In the genomic region with DNA sequence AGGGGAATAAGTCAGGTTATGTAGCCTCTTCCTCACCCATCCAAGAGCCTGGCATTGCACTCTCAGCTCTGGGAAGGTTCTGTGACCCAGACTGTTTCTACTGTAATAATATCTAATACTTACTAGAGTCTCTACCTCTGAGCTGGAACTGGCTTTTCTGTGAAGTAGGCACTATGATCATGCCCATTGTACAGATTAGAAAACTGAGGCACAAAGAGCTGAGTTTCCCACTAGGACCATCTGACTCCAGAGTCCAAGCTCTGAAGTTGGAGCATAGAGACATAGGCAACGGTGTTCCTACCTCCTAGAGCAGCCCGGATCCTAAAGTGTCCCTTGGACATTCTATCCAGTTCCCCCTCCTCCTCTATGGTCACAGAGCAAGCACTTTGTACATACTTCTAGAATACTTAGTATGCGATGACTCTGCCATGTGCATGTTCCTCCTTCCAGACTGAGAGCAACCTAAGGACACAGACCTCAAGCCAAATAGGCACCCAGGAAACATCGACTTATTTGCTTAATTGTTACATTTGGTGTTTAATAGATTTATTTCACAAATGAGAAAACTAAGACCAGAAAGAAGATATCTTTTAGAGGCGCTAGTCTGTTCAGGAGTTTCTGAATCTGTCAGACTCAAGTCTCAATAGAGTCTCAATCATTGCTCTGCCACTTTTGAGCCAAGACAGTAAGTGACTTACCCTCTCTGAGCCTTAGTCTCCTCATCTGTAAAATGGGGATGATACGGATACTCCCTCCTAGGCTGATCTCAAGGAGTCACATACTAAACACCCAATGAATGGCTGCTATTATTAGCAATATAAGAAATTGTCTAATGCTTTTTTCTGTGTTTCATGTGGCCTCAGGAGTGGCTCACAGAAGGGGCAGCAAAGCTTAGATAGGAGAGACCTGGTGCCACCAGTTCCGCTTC, we compare ENCODE assay signal across 31 cellular contexts. TPM values are rescaled to one million over a fixed set of nuclear protein-coding genes. Genes with fewer than 3 reads are reported as not detected.
A peak's percentile ranks its signal among the peaks of the same experiment; 100 is the strongest.
DNase-seq lines count a peak whose midpoint lies in the region; FAIRE-seq and TF ChIP-seq lines count a peak whose summit lies in the region.
"Had no signal": no experiment of that assay in that cellular context is flagged by ENCODE, and none has a peak within 500 bp of the region (broad histone marks: within the 10 kb centered on the region; RNA-seq: fewer than 3 reads in every experiment).

No MANE protein-coding gene starts in this region.

- peaks cover 3 to 5% of the 10 kb centered on the region in 2 experiments; a peak in 3 of 5 replicates for H3K9me3 Mint-ChIP-seq in H9
- no peaks in the 10 kb centered on the region for H3K9me3 Mint-ChIP-seq in neural crest cell
- no peaks in the 10 kb centered on the region for H3K9me3 Mint-ChIP-seq in CD8-positive, alpha-beta memory T cell
- H3K9me3 Mint-ChIP-seq: activated naive CD4-positive, alpha-beta T cell treated with anti-CD3 and anti-CD28 coated beads, Interleukin-2, amount 50 U/mL, for 24 hours; T-helper 2 cell treated with Interferon-gamma antibody and Interleukin-4, amounts not matched to agents 5 μg/mL and 100 μg/mL, for 36 hours had no signal

- peak overlapping the region; percentile 90 for H3T11ph ChIP-seq in H9 (ENCODE audit: low read length)

- H2BK15ac ChIP-seq in H9 (ENCODE audit: low read depth, low read length) (peak overlapping the region; percentile 41; the same call in 1 of the 2 replicates), H1 (ENCODE audit: low read length) (no peak overlapping the region)

- no peak for FAIRE-seq in H1 (lab: Jason Lieb, UNC)
- FAIRE-seq: RCC 7860 had no signal

- no peak overlapping the region for H2BK5ac ChIP-seq in H9 (ENCODE audit: insufficient read length, low read length)
- H2BK5ac ChIP-seq in H1 (ENCODE audit: low read depth, low read length): peak overlapping the region; percentile 86; the same call in 1 of the 2 replicates

- no peak overlapping the region for H3K9ac ChIP-seq in H9 (ENCODE audit: extremely low read depth, insufficient read length, low read length)
- peak overlapping the region; percentile 46; the same call in 1 of the 2 replicates for H3K9ac ChIP-seq in HUES64 (ENCODE audit: low read depth, low read length)
- H3K9ac ChIP-seq in H1 (replicated peaks in 1 of 4; ENCODE audit: extremely low read depth in 1 of 4, low read depth in 3 of 4, low read length in 3 of 4): no peak overlapping the region

- H3K36me3 ChIP-seq in HUES64 (ENCODE audit: insufficient read depth, low read length) (no peaks in the 10 kb centered on the region), H1 (ENCODE audit: control insufficient read depth in 2 of 4, insufficient read depth in 4 of 4, low read length in 3 of 4) (no peaks in the 10 kb centered on the region), hepatocyte (replicated peaks; ENCODE audit: insufficient read depth, low read depth) (no peaks in the 10 kb centered on the region)
- no peaks in the 10 kb centered on the region for H3K36me3 ChIP-seq in CD8-positive, alpha-beta memory T cell (ENCODE audit: insufficient read depth, low read length)
- H3K36me3 ChIP-seq: sigmoid colon had no signal

- DNase-seq in H9: no peak
- no peak for DNase-seq in H1 (ENCODE audit: low read depth in 1 of 2, low spot score in 2 of 2)
- DNase-seq in neural crest cell (ENCODE audit: low read depth, low spot score): no peak
- DNase-seq in hepatocyte (ENCODE audit: low spot score): no peak
- DNase-seq in kidney glomerular epithelial cell (lab: John Stamatoyannopoulos, UW): no peak
- no peak for DNase-seq in activated CD4-positive, CD25-positive, alpha-beta regulatory T cell (lab: John Stamatoyannopoulos, UW)
- DNase-seq in CD8-positive, alpha-beta memory T cell: no peak
- DNase-seq: activated CD4-positive, alpha-beta T cell treated with anti-CD3 and anti-CD28 coated beads for 36 hours; activated CD8-positive, alpha-beta T cell treated with anti-CD3 and anti-CD28 coated beads, Interleukin-2, amount 10 ng/mL, durations not matched to agents 7 days and 5 days; effector memory CD4-positive, alpha-beta T cell; GDM1; islet precursor cell; left ventricle myocardium superior; NCI-H187 treated with DMSO at 0.1 percent for 48 hours; psoas muscle; SIG-M5; sigmoid colon; stimulated activated CD4-positive, alpha-beta T cell treated with anti-CD3 and anti-CD28 coated beads, Interleukin-12 subunit alpha, Interleukin-12 subunit beta, amount 100 ng/mL, for 4 hours; stimulated activated CD4-positive, alpha-beta T cell treated with anti-CD3 and anti-CD28 coated beads, Interleukin-2, amount 100 ng/mL, for 48 hours; trophoblast cell had no signal

- H3K4me3 Mint-ChIP-seq in H9: no peak overlapping the region
- H3K4me3 Mint-ChIP-seq in neural crest cell: peak overlapping the region; percentile 45
- no peak overlapping the region for H3K4me3 Mint-ChIP-seq in CD8-positive, alpha-beta memory T cell
- H3K4me3 Mint-ChIP-seq: activated CD4-positive, alpha-beta T cell treated with anti-CD3 and anti-CD28 coated beads for 36 hours; activated CD8-positive, alpha-beta T cell treated with anti-CD3 and anti-CD28 coated beads, Interleukin-2, amount 10 ng/mL, durations not matched to agents 7 days and 5 days; activated naive CD4-positive, alpha-beta T cell treated with anti-CD3 and anti-CD28 coated beads, Interleukin-2, amount 50 U/mL, for 24 hours; T-helper 2 cell treated with Interferon-gamma antibody and Interleukin-4, amounts not matched to agents 5 μg/mL and 100 μg/mL, for 36 hours had no signal

- no peak for TF ChIP-seq EP300 in H1 (IDR thresholded peaks at IDR 0.05; ENCODE audit: borderline replicate concordance in 1 of 2, low read depth in 2 of 2, low read length in 2 of 2)

- peak overlapping the region; percentile 89 for H4K91ac ChIP-seq in H9 (ENCODE audit: insufficient read length, low read depth, low read length)
- peak overlapping the region; percentile 71 for H4K91ac ChIP-seq in H1 (replicated peaks; ENCODE audit: insufficient read length, low read length)

- H3K79me1 ChIP-seq in H9 (ENCODE audit: insufficient read depth, low read depth, low read length, poor library complexity, severe bottlenecking) (no peaks in the 10 kb centered on the region), H1 (ENCODE audit: low read depth, low read length) (no peaks in the 10 kb centered on the region)

- H3K56ac ChIP-seq in H9 (ENCODE audit: insufficient read length, low read depth, low read length): no peak overlapping the region
- no peak overlapping the region for H3K56ac ChIP-seq in H1 (replicated peaks; ENCODE audit: insufficient read length, low read depth, low read length)

- H3K14ac ChIP-seq in H9 (ENCODE audit: insufficient read depth, low read length) (peak overlapping the region; percentile 91), H1 (ENCODE audit: insufficient read length) (no peak overlapping the region)

- no peak overlapping the region for H3K4me2 ChIP-seq in H9 (ENCODE audit: insufficient read depth, insufficient read length, low read length)
- no peak overlapping the region; a peak in 1 of 4 replicates for H3K4me2 ChIP-seq in H1 (ENCODE audit: insufficient read depth in 1 of 2, low read depth in 2 of 2, low read length in 2 of 2)
- H3K4me2 ChIP-seq in hepatocyte: no peak overlapping the region

- H4K5ac ChIP-seq in H9 (ENCODE audit: insufficient read length, low read depth, low read length) (no peak overlapping the region), H1 (ENCODE audit: insufficient read length, low read depth, low read length) (no peak overlapping the region)

- no peaks in the 10 kb centered on the region for H3K9me2 ChIP-seq in hepatocyte (replicated peaks; ENCODE audit: insufficient read depth)

- H3K4me3 ChIP-seq in HUES64 (ENCODE audit: low read length) (no peak overlapping the region), H1 (ENCODE audit: extremely low read depth in 1 of 4, insufficient read depth in 2 of 4, low read depth in 3 of 4, low read length in 4 of 4) (no peak overlapping the region), hepatocyte (no peak overlapping the region)
- H3K4me3 ChIP-seq in CD8-positive, alpha-beta memory T cell (ENCODE audit: low read length): no peak overlapping the region
- H3K4me3 ChIP-seq: psoas muscle, sigmoid colon had no signal

- CTCF ChIA-PET in H1 (lab: Charles Lee; ENCODE audit: partially characterized antibody): interaction anchor here (1.4 kb wide), 1 partner anchor 110 kb away, joined by 5 read pairs; no protein-coding TSS in a partner anchor
- CTCF ChIA-PET in CD8-positive, alpha-beta memory T cell (lab: Charles Lee): no interaction called here

- H3K27me3 Mint-ChIP-seq in H9 (ENCODE audit: low read depth) (no peaks in the 10 kb centered on the region; the same call in 1 of the 2 replicates), neural crest cell (ENCODE audit: low read depth) (no peaks in the 10 kb centered on the region)
- H3K27me3 Mint-ChIP-seq in CD8-positive, alpha-beta memory T cell: peaks cover 8 to 22% of the 10 kb centered on the region in 2 donors

- no peak overlapping the region for H3K4ac ChIP-seq in H9 (ENCODE audit: low read depth, low read length)
- peak overlapping the region; percentile 46 for H3K4ac ChIP-seq in H1 (replicated peaks; ENCODE audit: insufficient read length, low read depth, low read length)

- H3K79me2 ChIP-seq in H9 (ENCODE audit: insufficient read depth, low read length) (no peaks in the 10 kb centered on the region), H1 (ENCODE audit: control insufficient read depth in 1 of 2, insufficient read depth in 2 of 2, low read length in 2 of 2) (no peaks in the 10 kb centered on the region), hepatocyte (no peaks in the 10 kb centered on the region)

- H3K27ac Mint-ChIP-seq in H9 (peak overlapping the region; percentile 31 to 85 (median 78); a peak in 2 of 7 replicates), neural crest cell (ENCODE audit: unreplicated experiment) (no peak overlapping the region)
- H3K27ac Mint-ChIP-seq in CD8-positive, alpha-beta memory T cell: no peak overlapping the region
- H3K27ac Mint-ChIP-seq: activated CD4-positive, alpha-beta T cell treated with anti-CD3 and anti-CD28 coated beads for 36 hours; activated CD8-positive, alpha-beta T cell treated with anti-CD3 and anti-CD28 coated beads, Interleukin-2, amount 10 ng/mL, durations not matched to agents 7 days and 5 days; activated naive CD4-positive, alpha-beta T cell treated with anti-CD3 and anti-CD28 coated beads, Interleukin-2, amount 50 U/mL, for 24 hours; activated T-helper 2 cell treated with anti-CD3 and anti-CD28 coated beads, Interferon-gamma antibody, Interleukin-2, Interleukin-4, amounts not matched to agents 10 μg/mL and 5 μg/mL and 100 μg/mL, durations not matched to agents 14 hours and 24 hours and 36 hours; T-helper 2 cell treated with Interferon-gamma antibody and Interleukin-4, amounts not matched to agents 5 μg/mL and 100 μg/mL, for 36 hours had no signal

- TF ChIP-seq CTCF in H9 (conservative IDR thresholded peaks at IDR 0.05) (no peak), H1 (IDR thresholded peaks at IDR 0.05; ENCODE audit: control extremely low read depth in 1 of 3, insufficient read depth in 1 of 3, low read depth in 1 of 3, low read length in 3 of 3) (no peak), neural crest cell (conservative IDR thresholded peaks at IDR 0.05) (no peak), hepatocyte (IDR thresholded peaks at IDR 0.05; ENCODE audit: poor library complexity) (no peak)

- H3K9me3 ChIP-seq in H9 (ENCODE audit: control insufficient read depth, low read depth, low read length) (no peaks in the 10 kb centered on the region), HUES64 (ENCODE audit: insufficient read depth, low read depth, low read length) (no peaks in the 10 kb centered on the region), H1 (ENCODE audit: insufficient read depth in 2 of 2, low read depth in 1 of 2, low read length in 1 of 2) (no peaks in the 10 kb centered on the region), hepatocyte (ENCODE audit: low read depth) (no peaks in the 10 kb centered on the region)
- no peaks in the 10 kb centered on the region for H3K9me3 ChIP-seq in CD8-positive, alpha-beta memory T cell (ENCODE audit: low read length)
- H3K9me3 ChIP-seq: psoas muscle, sigmoid colon had no signal

- peak overlapping the region; percentile 93 for H3K18ac ChIP-seq in H9 (ENCODE audit: insufficient read length, low read depth, low read length)
- peak overlapping the region; percentile 79; the same call in 1 of the 2 replicates for H3K18ac ChIP-seq in H1 (ENCODE audit: extremely low read depth, low read length)

- peak overlapping the region; percentile 70 for H2BK12ac ChIP-seq in H9 (ENCODE audit: insufficient read length, low read depth, low read length)
- H2BK12ac ChIP-seq in H1 (ENCODE audit: low read depth, low read length): peak overlapping the region; percentile 96

- TF ChIP-seq RAD21 in H1 (IDR thresholded peaks at IDR 0.05 in 1 of 2, conservative IDR thresholded peaks at IDR 0.05 in 1 of 2; ENCODE audit: low read depth in 2 of 2, low read length in 2 of 2): no peak

- no peaks in the 10 kb centered on the region for H4K20me1 ChIP-seq in H9 (ENCODE audit: control insufficient read depth, insufficient read depth, insufficient read length)
- no peaks in the 10 kb centered on the region for H4K20me1 ChIP-seq in H1 (replicated peaks in 1 of 2; ENCODE audit: control insufficient read depth in 1 of 2, insufficient read depth in 2 of 2, low read length in 2 of 2)
- no peaks in the 10 kb centered on the region for H4K20me1 ChIP-seq in hepatocyte (ENCODE audit: insufficient read depth, poor library complexity, severe bottlenecking)

- peaks cover 11% of the 10 kb centered on the region; the same call in 1 of the 2 replicates for H3K4me1 ChIP-seq in H9 (ENCODE audit: insufficient read depth, low read length)
- H3K4me1 ChIP-seq in HUES64 (ENCODE audit: insufficient read depth, low read length): peaks cover 46% of the 10 kb centered on the region
- peaks cover 11 to 35% (median 26%) of the 10 kb centered on the region in 4 experiments for H3K4me1 ChIP-seq in H1 (replicated peaks in 1 of 4; ENCODE audit: control insufficient read depth in 3 of 4, insufficient read depth in 4 of 4, low read length in 3 of 4)
- no peaks in the 10 kb centered on the region for H3K4me1 ChIP-seq in hepatocyte (ENCODE audit: insufficient read depth)
- H3K4me1 ChIP-seq in CD8-positive, alpha-beta memory T cell (ENCODE audit: insufficient read depth, low read length): no peaks in the 10 kb centered on the region
- H3K4me1 ChIP-seq: psoas muscle, sigmoid colon had no signal

- H3K23me2 ChIP-seq in H9 (ENCODE audit: insufficient read length, low read depth, low read length, poor library complexity, severe bottlenecking) (no peaks in the 10 kb centered on the region), H1 (ENCODE audit: low read depth, low read length) (no peaks in the 10 kb centered on the region)

- H2BK20ac ChIP-seq in H9 (ENCODE audit: low read depth, low read length, poor library complexity, severe bottlenecking) (no peak overlapping the region), H1 (ENCODE audit: low read length) (0 out of 2 replicates have a peak overlapping the region, but pooled peaks have one; percentile 77)

- H3K36me3 Mint-ChIP-seq in H9 (ENCODE audit: insufficient read depth in 1 of 3, low read depth in 3 of 3) (peaks cover 0 to 3% (median 0%) of the 10 kb centered on the region in 3 experiments; a peak in 2 of 7 replicates), neural crest cell (ENCODE audit: low read depth) (no peaks in the 10 kb centered on the region)
- no peaks in the 10 kb centered on the region for H3K36me3 Mint-ChIP-seq in CD8-positive, alpha-beta memory T cell
- H3K36me3 Mint-ChIP-seq: activated naive CD4-positive, alpha-beta T cell treated with anti-CD3 and anti-CD28 coated beads, Interleukin-2, amount 50 U/mL, for 24 hours had no signal

- no peak overlapping the region for H2AK5ac ChIP-seq in H9 (ENCODE audit: insufficient read length, low read length)
- H2AK5ac ChIP-seq in H1 (ENCODE audit: low read depth, low read length): no peak overlapping the region; the same call in 1 of the 2 replicates

- H3K23ac ChIP-seq in H9 (ENCODE audit: insufficient read length, low read depth, low read length): no peak overlapping the region
- H3K23ac ChIP-seq in H1 (ENCODE audit: insufficient read length): no peak overlapping the region

- WGBS in H9 (ENCODE audit: extremely low coverage, insufficient read length, low lambda C conversion rate): no CpG with 5 or more reads among the region's 7 CpGs
- WGBS in HUES64: 91% methylated on average over 6 of the region's 7 CpGs
- WGBS in H1 (ENCODE audit: extremely low coverage in 1 of 2, insufficient coverage in 1 of 2, insufficient read length in 1 of 2, insufficient replicate concordance in 2 of 2, low coverage in 1 of 2, low lambda C conversion rate in 2 of 2, missing lambda C conversion rate in 1 of 2), 2 experiments: 90% methylated on average over 7 of the region's 7 CpGs; no CpG with 5 or more reads in 1 of the 2 experiments
- WGBS in hepatocyte (ENCODE audit: low lambda C conversion rate, missing lambda C conversion rate): 89% methylated on average over 7 of the region's 7 CpGs

- H3K27ac ChIP-seq in H9 (ENCODE audit: insufficient read length, low read depth, low read length) (no peak overlapping the region), HUES64 (ENCODE audit: low read depth, low read length) (peak overlapping the region; percentile 53), H1 (ENCODE audit: low read depth, low read length) (peak overlapping the region; percentile 70; the same call in 1 of the 2 replicates), hepatocyte (no peak overlapping the region)
- H3K27ac ChIP-seq in CD8-positive, alpha-beta memory T cell (ENCODE audit: low read depth, low read length): no peak overlapping the region
- H3K27ac ChIP-seq: psoas muscle, sigmoid colon had no signal

- H3K4me1 Mint-ChIP-seq in H9 (peaks cover 64 to 67% of the 10 kb centered on the region in 2 experiments), neural crest cell (peaks cover 60% of the 10 kb centered on the region)
- peaks cover 0 to 1% (median 0%) of the 10 kb centered on the region in 3 donors for H3K4me1 Mint-ChIP-seq in CD8-positive, alpha-beta memory T cell

- no peak for TF ChIP-seq POLR2A in H1 (IDR thresholded peaks at IDR 0.05; ENCODE audit: control extremely low read depth in 1 of 2, low read depth in 2 of 2, low read length in 2 of 2)

- H4K8ac ChIP-seq in H9 (replicated peaks; ENCODE audit: insufficient read length, low read depth, low read length) (no peak overlapping the region), H1 (ENCODE audit: extremely low read depth, insufficient read depth, low read length) (no peak overlapping the region)

- POLR2A ChIA-PET in H1 (lab: Charles Lee; ENCODE audit: partially characterized antibody): no interaction called here
- POLR2A ChIA-PET in CD8-positive, alpha-beta memory T cell (lab: Charles Lee): no interaction called here

- H2BK120ac ChIP-seq in H9 (ENCODE audit: low read depth, low read length, poor library complexity, severe bottlenecking) (no peak overlapping the region), H1 (replicated peaks; ENCODE audit: low read depth, low read length) (peak overlapping the region; percentile 3)

- no peak overlapping the region for H2AFZ ChIP-seq in H9 (ENCODE audit: low read length)
- 0 out of 2 replicates have a peak overlapping the region, but pooled peaks have one; percentile 36 for H2AFZ ChIP-seq in H1 (ENCODE audit: low read length)
- no peak overlapping the region for H2AFZ ChIP-seq in hepatocyte

- H3K27me3 ChIP-seq in H9 (ENCODE audit: insufficient read depth, low read length) (no peaks in the 10 kb centered on the region), HUES64 (ENCODE audit: insufficient read depth, low read length) (no peaks in the 10 kb centered on the region), H1 (replicated peaks in 1 of 4; ENCODE audit: control insufficient read depth in 3 of 4, extremely low read depth in 1 of 4, insufficient read depth in 3 of 4, low read length in 3 of 4) (no peaks in the 10 kb centered on the region), hepatocyte (no peaks in the 10 kb centered on the region)
- H3K27me3 ChIP-seq in CD8-positive, alpha-beta memory T cell (ENCODE audit: insufficient read depth, low read length, poor library complexity, severe bottlenecking): no peaks in the 10 kb centered on the region
- H3K27me3 ChIP-seq: sigmoid colon had no signal

RNA-seq across cellular contexts. Expression of a gene that starts 3.6 kb away (rescaled TPM):
- 0.20 TPM in 1 of 2 replicates, not detected in the other for total RNA-seq in H9 (2021)
- polyA plus RNA-seq in HUES64 (2013, experiment 1 of 2): 0.30 TPM
- 1.1 TPM for polyA plus RNA-seq in HUES64 (2013, experiment 2 of 2)
- 0.35 and 1.2 TPM in 2 replicates for total RNA-seq in H1 (2021; fragmentation: NEBNext Ultra II Directional; extraction: Animal tissue kit (Norgen Biotek cat#: 25700))
- 0.88 and 1.5 TPM in 2 replicates for polyA plus RNA-seq in H1 (2011; rRNA removed)
- 0.98 TPM for polyA plus RNA-seq in H1 (2011; cell fraction: cytosol; rRNA removed)
- 2.6 TPM for polyA plus RNA-seq in H1 (2011; cell fraction: nucleus; rRNA removed)
- 0.57 to 0.83 TPM (median 0.64 TPM) in 3 of 4 replicates, not detected in the other for polyA plus RNA-seq in H1 (2012, experiment 1 of 2)
- polyA plus RNA-seq in H1 (2012, experiment 2 of 2): not detected
- 0.18 TPM for polyA plus RNA-seq in H1 (2013, experiment 1 of 2)
- 0.29 TPM for polyA plus RNA-seq in H1 (2013, experiment 2 of 2)
- polyA minus RNA-seq in H1 (2011; rRNA and poly(A)+ RNA removed): 0.63 and 1.5 TPM in 2 replicates
- not detected for polyA minus RNA-seq in H1 (2011; cell fraction: cytosol; rRNA and poly(A)+ RNA removed)
- 0.80 TPM for polyA minus RNA-seq in H1 (2011; cell fraction: nucleus; rRNA and poly(A)+ RNA removed)
- total RNA-seq in neural crest cell: not detected in 2 replicates
- not detected in 2 replicates for total RNA-seq in hepatocyte
- polyA plus RNA-seq in hepatocyte: not detected in 2 replicates
- total RNA-seq in CD8-positive, alpha-beta memory T cell: not detected
- polyA plus RNA-seq in CD8-positive, alpha-beta memory T cell: not detected
- total RNA-seq: activated CD4-positive, alpha-beta T cell treated with anti-CD3 and anti-CD28 coated beads for 36 hours; activated CD8-positive, alpha-beta T cell treated with anti-CD3 and anti-CD28 coated beads, Interleukin-2, amount 10 ng/mL, durations not matched to agents 7 days and 5 days; activated T-helper 2 cell treated with anti-CD3 and anti-CD28 coated beads, Interferon-gamma antibody, Interleukin-2, Interleukin-4, amounts not matched to agents 10 μg/mL and 5 μg/mL and 100 μg/mL, durations not matched to agents 14 hours and 24 hours and 36 hours; chondrocyte; epithelial cell of proximal tubule; left ventricle myocardium superior; mesenteric fat pad; occipital lobe; psoas muscle; sigmoid colon had no signal
- polyA plus RNA-seq: AG04450, BJ, psoas muscle, sigmoid colon had no signal

Comparison
In these comparisons a context has a peak if more than half of its experiments do, and no peak if none do; other contexts are left out.
1. H3K27ac ChIP-seq: peak in HUES64 (single experiment) and H1 (single experiment); none in H9 (single experiment), hepatocyte (single experiment) and CD8-positive, alpha-beta memory T cell (single experiment).
2. H3K27ac Mint-ChIP-seq: peak in H9 (3 of 3); none in neural crest cell (single experiment) and CD8-positive, alpha-beta memory T cell (0 of 8).